28 cellular contexts compared by ENCODE assay signal in genomic region chr11:34012734-34013133, GRCh38.
"Had no signal": no experiment of that assay in that cellular context is flagged by ENCODE, and none has a peak within 500 bp of the region (broad histone marks: within the 10 kb centered on the region; RNA-seq: fewer than 3 reads in every experiment).

No MANE protein-coding gene starts in this region.

- H3K4me1 ChIP-seq: colonic mucosa, esophagus muscularis mucosa, esophagus squamous epithelium, foreskin keratinocyte, gastrocnemius medialis, gastroesophageal sphincter, heart left ventricle had no signal

- H3K27ac ChIP-seq: colonic mucosa, coronary artery, dorsolateral prefrontal cortex, epithelial cell of prostate, esophagus muscularis mucosa, esophagus squamous epithelium, foreskin keratinocyte, gastrocnemius medialis, gastroesophageal sphincter, heart left ventricle, heart right ventricle had no signal

- FAIRE-seq: colon, endometrium, endothelial cell of umbilical vein, frontal cortex had no signal

- H3K27me3 ChIP-seq: colonic mucosa, dorsolateral prefrontal cortex, foreskin keratinocyte, gastrocnemius medialis, heart left ventricle, heart right ventricle had no signal

- DNase-seq: colonic mucosa; cortex of kidney; dermis blood vessel endothelial cell; dorsolateral prefrontal cortex; effector CD4-positive, alpha-beta T cell; effector CD8-positive, alpha-beta T cell; effector memory CD4-positive, alpha-beta T cell; effector memory CD8-positive, alpha-beta T cell; endodermal cell; erythroblast; esophagus squamous epithelium; foreskin fibroblast; foreskin keratinocyte; foreskin melanocyte; gastrocnemius medialis; glutamatergic neuron; head of caudate nucleus; heart left ventricle; heart right ventricle had no signal

- H3K36me3 ChIP-seq: colonic mucosa, esophagus muscularis mucosa, esophagus squamous epithelium, gastrocnemius medialis, gastroesophageal sphincter, heart left ventricle, heart right ventricle had no signal

- H3K9me3 ChIP-seq: colonic mucosa, esophagus muscularis mucosa, esophagus squamous epithelium, gastrocnemius medialis, gastroesophageal sphincter, heart left ventricle, heart right ventricle had no signal

- H3K4me3 ChIP-seq: colonic mucosa, coronary artery, dorsolateral prefrontal cortex, esophagus muscularis mucosa, esophagus squamous epithelium, gastrocnemius medialis, gastroesophageal sphincter, heart left ventricle, heart right ventricle had no signal

- ATAC-seq: effector memory CD8-positive, alpha-beta T cell; esophagus mucosa; foreskin keratinocyte; gastrocnemius medialis; gastroesophageal sphincter; heart left ventricle; heart right ventricle had no signal
